Comparison of ENCODE assay signal across 8 cellular contexts in genomic region chr1:162878000-162878596, GRCh38. TPM values are rescaled to one million over a fixed set of nuclear protein-coding genes. Genes with fewer than 3 reads are reported as not detected.
DNase-seq lines count a peak whose midpoint lies in the region; ATAC-seq, FAIRE-seq and TF ChIP-seq lines count a peak whose summit lies in the region.

No MANE protein-coding gene starts in this region.

- no peak overlapping the region for H3K4me3 ChIP-seq in SU-DHL-6 (ENCODE audit: insufficient read depth, low read length, poor library complexity, severe bottlenecking)
- H3K4me3 ChIP-seq in fibroblast of the aortic adventitia (ENCODE audit: low read depth, low read length), result no peak overlapping the region

- H3K9ac ChIP-seq in SU-DHL-6 (ENCODE audit: low read length), result no peak overlapping the region

- peaks cover 3% of the 10 kb centered on the region for H3K36me3 Mint-ChIP-seq in osteocyte (ENCODE audit: unreplicated experiment)

- H3K27me3 ChIP-seq in SU-DHL-6 (ENCODE audit: low read length), result no peaks in the 10 kb centered on the region

- no peaks in the 10 kb centered on the region for H3K36me3 ChIP-seq in SU-DHL-6 (ENCODE audit: low read length)

- no peaks in the 10 kb centered on the region for H4K20me1 ChIP-seq in SU-DHL-6 (ENCODE audit: low read depth, low read length)

- FAIRE-seq in frontal cortex (lab: Jason Lieb, UNC), result no peak

- no peaks in the 10 kb centered on the region for H3K9me2 ChIP-seq in SU-DHL-6 (replicated peaks; ENCODE audit: insufficient read depth, low read length)

- no peak for ATAC-seq in GM18867 (IDR thresholded peaks at IDR 0.05; ENCODE audit: unreplicated experiment)

- H3K4me3 Mint-ChIP-seq in osteocyte (ENCODE audit: unreplicated experiment), result no peak overlapping the region

- no peak overlapping the region for H3K4me2 ChIP-seq in SU-DHL-6 (ENCODE audit: low read depth, low read length, poor library complexity, severe bottlenecking)

- no peaks in the 10 kb centered on the region for H3K9me3 ChIP-seq in SU-DHL-6 (ENCODE audit: insufficient read depth, low read length)

- no peaks in the 10 kb centered on the region for H3K79me2 ChIP-seq in SU-DHL-6 (ENCODE audit: insufficient read depth, low read length)

- H3F3A ChIP-seq in SU-DHL-6 (ENCODE audit: insufficient read depth), result no peaks in the 10 kb centered on the region

- peaks cover 20% of the 10 kb centered on the region for H3K4me1 Mint-ChIP-seq in osteocyte (ENCODE audit: unreplicated experiment)

- H2AFZ ChIP-seq in SU-DHL-6 (ENCODE audit: low read depth, low read length, severe bottlenecking), result no peak overlapping the region

- no peaks in the 10 kb centered on the region for H3K27me3 Mint-ChIP-seq in osteocyte (ENCODE audit: unreplicated experiment)

- no peak overlapping the region for H3K27ac ChIP-seq in SU-DHL-6 (ENCODE audit: low read depth, low read length)

- peak overlapping the region; percentile 15 for H3K27ac Mint-ChIP-seq in osteocyte (ENCODE audit: unreplicated experiment)

- TF ChIP-seq CTCF in SU-DHL-6 (IDR thresholded peaks at IDR 0.05; ENCODE audit: insufficient read depth, low read length, poor library complexity, severe bottlenecking) (peak; percentile 23), fibroblast of the aortic adventitia (IDR thresholded peaks at IDR 0.05; ENCODE audit: insufficient read depth, low read length) (peak; percentile 74), osteocyte (IDR thresholded peaks at IDR 0.05) (peak; percentile 91)

- DNase-seq in stimulated activated CD4-positive, alpha-beta T cell treated with anti-CD3 and anti-CD28 coated beads, Interleukin-15, amount 100 ng/mL, for 48 hours (ENCODE audit: low read depth in 2 of 2), result peak; percentile 5 to 20
- DNase-seq in stimulated activated CD4-positive, alpha-beta T cell treated with anti-CD3 and anti-CD28 coated beads, Interleukin-4, amount 100 ng/mL, for 4 hours, result no peak
- DNase-seq in NCI-H1092 treated with DMSO at 0.1 percent for 48 hours (lab: John Stamatoyannopoulos, UW), result peak; percentile 78
- DNase-seq in fibroblast of the aortic adventitia (ENCODE audit: low read depth), result peak; percentile 94
- no peak for DNase-seq in osteocyte (ENCODE audit: extremely low spot score, unreplicated experiment)
- no peak for DNase-seq in frontal cortex (ENCODE audit: low spot score in 2 of 2)

- H3K9me3 Mint-ChIP-seq in osteocyte (ENCODE audit: unreplicated experiment), result peaks cover 1% of the 10 kb centered on the region

RNA-seq across cellular contexts. Expression of gene CCDC190, which starts 17.1 kb away (rescaled TPM):
- total RNA-seq in fibroblast of the aortic adventitia (ENCODE audit: low replicate concordance) (0.16 and 4.6 TPM in 2 replicates), osteocyte (1.1 and 1.8 TPM in 2 replicates), frontal cortex (not detected)

Comparison
In these comparisons a context has a peak if more than half of its experiments do, and no peak if none do; other contexts are left out.
1. DNase-seq: peak in stimulated activated CD4-positive, alpha-beta T cell treated with anti-CD3 and anti-CD28 coated beads, Interleukin-15, amount 100 ng/mL, for 48 hours (2 of 2), NCI-H1092 treated with DMSO at 0.1 percent for 48 hours (single experiment) and fibroblast of the aortic adventitia (single experiment); none in stimulated activated CD4-positive, alpha-beta T cell treated with anti-CD3 and anti-CD28 coated beads, Interleukin-4, amount 100 ng/mL, for 4 hours (0 of 2), osteocyte (single experiment) and frontal cortex (0 of 2).
2. CTCF ChIP-seq: peak in every context shown above with its lines; median percentile 91 in osteocyte; 74 in fibroblast of the aortic adventitia; 23 in SU-DHL-6.